17 cellular contexts compared by ENCODE assay signal in the genomic region with DNA sequence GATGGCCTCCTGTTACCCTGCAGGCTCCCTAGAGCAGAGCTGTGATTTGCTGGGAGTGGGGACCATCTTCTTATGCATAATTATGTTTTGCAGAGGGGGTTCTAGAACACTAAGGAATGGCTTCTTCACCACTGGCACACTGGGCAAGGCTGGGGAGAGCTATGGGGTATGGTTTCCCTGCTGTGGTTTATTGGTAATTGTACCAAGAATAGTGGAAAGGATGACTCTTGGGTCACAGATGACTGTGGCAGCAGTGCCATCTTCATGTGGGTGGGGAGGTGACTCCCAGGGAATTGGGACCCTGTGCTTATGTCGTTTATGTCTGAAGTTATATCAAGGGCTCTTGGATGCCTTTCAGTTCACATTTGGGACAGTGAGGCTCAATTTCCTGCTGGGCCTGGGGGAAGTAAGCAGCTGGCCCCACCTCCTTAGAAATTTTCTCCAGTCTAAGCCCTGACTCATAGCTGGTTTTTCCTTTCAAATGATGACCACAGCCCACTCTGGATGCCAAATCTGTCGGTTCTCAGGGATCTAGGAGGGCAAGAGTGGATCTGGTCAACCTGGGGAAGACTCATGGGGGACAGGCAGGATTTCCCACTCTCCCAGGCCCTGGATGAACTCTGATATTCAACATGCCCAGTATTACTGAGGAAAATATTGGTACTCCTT.
DNase-seq lines count a peak whose midpoint lies in the region; ATAC-seq and TF ChIP-seq lines count a peak whose summit lies in the region.
"Had no signal": no experiment of that assay in that cellular context is flagged by ENCODE, and none has a peak within 500 bp of the region (broad histone marks: within the 10 kb centered on the region; RNA-seq: fewer than 3 reads in every experiment).

No MANE protein-coding gene starts in this region.

- no peaks in the 10 kb centered on the region for H3K36me3 Mint-ChIP-seq in activated naive CD8-positive, alpha-beta T cell treated with anti-CD3 and anti-CD28 coated beads, Interleukin-2, amount 50 U/mL, for 24 hours (ENCODE audit: low read depth)
- H3K36me3 Mint-ChIP-seq in activated naive CD8-positive, alpha-beta T cell treated with anti-CD3 and anti-CD28 coated beads for 36 hours: no peaks in the 10 kb centered on the region
- H3K36me3 Mint-ChIP-seq: WTC11 had no signal

- H3K4me3 Mint-ChIP-seq in activated naive CD8-positive, alpha-beta T cell treated with anti-CD3 and anti-CD28 coated beads, Interleukin-2, amount 50 U/mL, for 24 hours: no peak overlapping the region
- H3K4me3 Mint-ChIP-seq in activated naive CD8-positive, alpha-beta T cell treated with anti-CD3 and anti-CD28 coated beads for 36 hours: no peak overlapping the region
- H3K4me3 Mint-ChIP-seq: effector memory CD8-positive, alpha-beta T cell; T-helper 1 cell treated with Interleukin-12 subunit alpha and Interleukin-12 subunit beta and Interleukin-4 antibody, amounts not matched to agents 30 μg/mL and 1 μg/mL, for 36 hours; WTC11 had no signal

- no peaks in the 10 kb centered on the region for H3K9me3 ChIP-seq in SJCRH30 (replicated peaks)
- no peaks in the 10 kb centered on the region for H3K9me3 ChIP-seq in esophagus muscularis mucosa
- H3K9me3 ChIP-seq: Caco-2 had no signal

- H3K27me3 Mint-ChIP-seq in activated naive CD8-positive, alpha-beta T cell treated with anti-CD3 and anti-CD28 coated beads, Interleukin-2, amount 50 U/mL, for 24 hours: no peaks in the 10 kb centered on the region
- H3K27me3 Mint-ChIP-seq in activated naive CD8-positive, alpha-beta T cell treated with anti-CD3 and anti-CD28 coated beads for 36 hours: peaks cover 6% of the 10 kb centered on the region

- H3K36me3 ChIP-seq in SJCRH30 (no peaks in the 10 kb centered on the region), esophagus muscularis mucosa (no peaks in the 10 kb centered on the region)

- no peak overlapping the region for H3K27ac Mint-ChIP-seq in activated naive CD8-positive, alpha-beta T cell treated with anti-CD3 and anti-CD28 coated beads, Interleukin-2, amount 50 U/mL, for 24 hours
- H3K27ac Mint-ChIP-seq in activated naive CD8-positive, alpha-beta T cell treated with anti-CD3 and anti-CD28 coated beads for 36 hours: no peak overlapping the region
- H3K27ac Mint-ChIP-seq: effector memory CD8-positive, alpha-beta T cell; T-helper 1 cell treated with Interleukin-12 subunit alpha and Interleukin-12 subunit beta and Interleukin-4 antibody, amounts not matched to agents 30 μg/mL and 1 μg/mL, for 36 hours; WTC11 had no signal

- 34% methylated on average over 2 of the region's 2 CpGs for WGBS in esophagus muscularis mucosa

- DNase-seq in activated naive CD8-positive, alpha-beta T cell treated with anti-CD3 and anti-CD28 coated beads, Interleukin-2, amount 50 U/mL, for 24 hours: peak; percentile 5
- no peak for DNase-seq in activated naive CD8-positive, alpha-beta T cell treated with anti-CD3 and anti-CD28 coated beads for 36 hours
- DNase-seq in SJCRH30 (peak; percentile 43 to 68), esophagus muscularis mucosa (ENCODE audit: extremely low spot score) (peak; percentile 88), stromal cell of bone marrow (ENCODE audit: low read depth) (peak; percentile 58), nucleus accumbens (lab: John Stamatoyannopoulos, UW) (no peak), NCI-H82 (lab: John Stamatoyannopoulos, UW) (no peak)
- DNase-seq: activated CD8-positive, alpha-beta memory T cell treated with anti-CD3 and anti-CD28 coated beads, Interleukin-2, amount 50 U/mL, for 4 hours; Caco-2; effector memory CD8-positive, alpha-beta T cell; left ventricle myocardium superior; NCI-H146; NCI-H2227 treated with DMSO at 0.1 percent for 48 hours; small intestine had no signal

- H3K27me3 ChIP-seq in SJCRH30 (no peaks in the 10 kb centered on the region), esophagus muscularis mucosa (peaks cover 0 to 16% (median 0%) of the 10 kb centered on the region in 4 donors)

- H3K4me1 ChIP-seq in SJCRH30 (peaks cover 37% of the 10 kb centered on the region), esophagus muscularis mucosa (no peaks in the 10 kb centered on the region)
- H3K4me1 ChIP-seq: Caco-2 had no signal

- H3K27ac ChIP-seq in SJCRH30: peak overlapping the region; percentile 24
- H3K27ac ChIP-seq in esophagus muscularis mucosa (replicated peaks in 1 of 4): no peak overlapping the region

- no peak for TF ChIP-seq POLR2A in esophagus muscularis mucosa (IDR thresholded peaks at IDR 0.05; ENCODE audit: low read depth)

- intact Hi-C loops in esophagus muscularis mucosa (cut with DNase I): no loop called here

- peaks cover 4% of the 10 kb centered on the region for H3K4me1 Mint-ChIP-seq in activated naive CD8-positive, alpha-beta T cell treated with anti-CD3 and anti-CD28 coated beads, Interleukin-2, amount 50 U/mL, for 24 hours
- no peaks in the 10 kb centered on the region for H3K4me1 Mint-ChIP-seq in activated naive CD8-positive, alpha-beta T cell treated with anti-CD3 and anti-CD28 coated beads for 36 hours

- ATAC-seq in activated naive CD8-positive, alpha-beta T cell treated with anti-CD3 and anti-CD28 coated beads, Interleukin-2, amount 50 U/mL, for 24 hours: peak; percentile 60
- ATAC-seq in HG02938 (IDR thresholded peaks at IDR 0.05; ENCODE audit: unreplicated experiment): no peak
- ATAC-seq: effector memory CD8-positive, alpha-beta T cell; left ventricle myocardium superior; WTC11 had no signal

- TF ChIP-seq CTCF in esophagus muscularis mucosa (IDR thresholded peaks at IDR 0.05): no peak

- TF ChIP-seq EP300 in esophagus muscularis mucosa (IDR thresholded peaks at IDR 0.05): no peak

- no peaks in the 10 kb centered on the region for H3K9me3 Mint-ChIP-seq in activated naive CD8-positive, alpha-beta T cell treated with anti-CD3 and anti-CD28 coated beads, Interleukin-2, amount 50 U/mL, for 24 hours
- no peaks in the 10 kb centered on the region for H3K9me3 Mint-ChIP-seq in activated naive CD8-positive, alpha-beta T cell treated with anti-CD3 and anti-CD28 coated beads for 36 hours
- H3K9me3 Mint-ChIP-seq: effector memory CD8-positive, alpha-beta T cell; T-helper 1 cell treated with Interleukin-12 subunit alpha and Interleukin-12 subunit beta and Interleukin-4 antibody, amounts not matched to agents 30 μg/mL and 1 μg/mL, for 36 hours had no signal

- H3K4me3 ChIP-seq in SJCRH30: no peak overlapping the region
- no peak overlapping the region for H3K4me3 ChIP-seq in esophagus muscularis mucosa

Comparison
In these comparisons a context has a peak if more than half of its experiments do, and no peak if none do; other contexts are left out.
1. DNase-seq: peak in activated naive CD8-positive, alpha-beta T cell treated with anti-CD3 and anti-CD28 coated beads, Interleukin-2, amount 50 U/mL, for 24 hours (single experiment), SJCRH30 (2 of 2), esophagus muscularis mucosa (single experiment) and stromal cell of bone marrow (single experiment); none in activated naive CD8-positive, alpha-beta T cell treated with anti-CD3 and anti-CD28 coated beads for 36 hours (single experiment), nucleus accumbens (0 of 56) and NCI-H82 (single experiment).